ENCODE assay signal across 22 cellular contexts in the genomic region with DNA sequence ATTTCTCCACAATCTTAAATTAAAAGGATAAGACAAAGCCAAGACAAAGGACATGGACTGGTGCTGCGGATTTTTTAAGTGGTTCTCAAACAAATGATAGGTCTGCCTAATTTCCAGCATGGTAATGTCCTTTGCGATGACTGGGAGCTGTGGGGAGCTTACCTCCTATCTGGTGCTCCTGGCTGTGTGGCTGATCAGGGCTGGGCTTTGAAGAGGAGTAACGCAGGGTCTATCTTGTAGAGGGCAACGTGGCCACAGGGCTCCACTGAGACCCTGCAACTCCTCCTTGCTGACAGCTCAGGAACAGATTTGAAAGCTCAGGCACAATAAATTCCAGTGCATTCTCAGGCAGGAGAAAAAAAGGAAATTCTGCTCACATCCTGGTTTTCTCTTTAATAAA.
"Had no signal": no experiment of that assay in that cellular context is flagged by ENCODE, and none has a peak within 500 bp of the region (broad histone marks: within the 10 kb centered on the region; RNA-seq: fewer than 3 reads in every experiment).

No MANE protein-coding gene starts in this region.

- H3K27ac ChIP-seq: brain microvascular endothelial cell, coronary artery, gastroesophageal sphincter, heart left ventricle, left ventricle myocardium inferior, prostate gland, right atrium auricular region, tibial nerve had no signal

- H3K4me3 Mint-ChIP-seq: activated CD4-positive, alpha-beta T cell treated with anti-CD3 and anti-CD28 coated beads, Interleukin-2, amount 10 ng/mL, durations not matched to agents 7 days and 5 days; activated CD8-positive, alpha-beta T cell treated with anti-CD3 and anti-CD28 coated beads, Interleukin-2, amount 10 ng/mL, durations not matched to agents 7 days and 5 days; activated naive CD4-positive, alpha-beta T cell treated with anti-CD3 and anti-CD28 coated beads, Interleukin-2, amount 10 ng/mL, durations not matched to agents 7 days and 5 days; activated naive CD8-positive, alpha-beta T cell treated with anti-CD3 and anti-CD28 coated beads, Interleukin-2, amount 50 U/mL, for 24 hours; activated T-cell treated with anti-CD3 and anti-CD28 coated beads, Interleukin-2, amount 50 U/mL, for 24 hours; neural crest cell; stimulated activated naive CD8-positive, alpha-beta T cell treated with anti-CD3 and anti-CD28 coated beads, Interleukin-15, Interleukin-2, amounts not matched to agents 100 ng/mL and 50 ng/mL, for 24 hours had no signal

- H3K27me3 Mint-ChIP-seq: activated CD4-positive, alpha-beta T cell treated with anti-CD3 and anti-CD28 coated beads, Interleukin-2, amount 10 ng/mL, durations not matched to agents 7 days and 5 days; activated naive CD8-positive, alpha-beta T cell treated with anti-CD3 and anti-CD28 coated beads, Interleukin-2, amount 50 U/mL, for 24 hours; activated T-cell treated with anti-CD3 and anti-CD28 coated beads, Interleukin-2, amount 50 U/mL, for 24 hours; stimulated activated naive CD8-positive, alpha-beta T cell treated with anti-CD3 and anti-CD28 coated beads, Interleukin-15, Interleukin-2, amounts not matched to agents 100 ng/mL and 50 ng/mL, for 24 hours had no signal

- DNase-seq: activated CD4-positive, alpha-beta T cell treated with anti-CD3 and anti-CD28 coated beads, Interleukin-2, amount 10 ng/mL, durations not matched to agents 7 days and 5 days; activated CD8-positive, alpha-beta T cell treated with anti-CD3 and anti-CD28 coated beads, Interleukin-2, amount 10 ng/mL, durations not matched to agents 7 days and 5 days; activated naive CD4-positive, alpha-beta T cell treated with anti-CD3 and anti-CD28 coated beads, Interleukin-2, amount 10 ng/mL, durations not matched to agents 7 days and 5 days; activated naive CD8-positive, alpha-beta T cell treated with anti-CD3 and anti-CD28 coated beads, Interleukin-2, amount 50 U/mL, for 24 hours; activated T-cell treated with anti-CD3 and anti-CD28 coated beads, Interleukin-2, amount 50 U/mL, for 24 hours; aorta; brain microvascular endothelial cell; heart left ventricle; immature natural killer cell; kidney glomerular epithelial cell; left ventricle myocardium inferior; mammary epithelial cell; stimulated activated CD4-positive, alpha-beta T cell treated with anti-CD3 and anti-CD28 coated beads, Interleukin-2, amount 100 ng/mL, for 24 hours; T-helper 9 cell had no signal

- H3K27me3 ChIP-seq: brain microvascular endothelial cell, right atrium auricular region had no signal

- H3K4me3 ChIP-seq: coronary artery, gastroesophageal sphincter, heart left ventricle, left ventricle myocardium inferior, prostate gland, right atrium auricular region, tibial nerve had no signal

- H3K9me3 ChIP-seq: prostate gland, right atrium auricular region had no signal

- H3K27ac Mint-ChIP-seq: activated CD4-positive, alpha-beta T cell treated with anti-CD3 and anti-CD28 coated beads, Interleukin-2, amount 10 ng/mL, durations not matched to agents 7 days and 5 days; activated CD8-positive, alpha-beta T cell treated with anti-CD3 and anti-CD28 coated beads, Interleukin-2, amount 10 ng/mL, durations not matched to agents 7 days and 5 days; activated naive CD4-positive, alpha-beta T cell treated with anti-CD3 and anti-CD28 coated beads, Interleukin-2, amount 10 ng/mL, durations not matched to agents 7 days and 5 days; activated T-cell treated with anti-CD3 and anti-CD28 coated beads, Interleukin-2, amount 50 U/mL, for 24 hours; stimulated activated naive CD8-positive, alpha-beta T cell treated with anti-CD3 and anti-CD28 coated beads, Interleukin-15, Interleukin-2, amounts not matched to agents 100 ng/mL and 50 ng/mL, for 24 hours had no signal

- H3K4me1 ChIP-seq: gastroesophageal sphincter, prostate gland, right atrium auricular region, tibial nerve had no signal

- H3K36me3 ChIP-seq: brain microvascular endothelial cell, gastroesophageal sphincter, heart left ventricle, left ventricle myocardium inferior, prostate gland, right atrium auricular region, tibial nerve had no signal

- ATAC-seq: activated CD8-positive, alpha-beta T cell treated with anti-CD3 and anti-CD28 coated beads, Interleukin-2, amount 10 ng/mL, durations not matched to agents 7 days and 5 days; activated naive CD8-positive, alpha-beta T cell treated with anti-CD3 and anti-CD28 coated beads, Interleukin-2, amount 50 U/mL, for 24 hours; esophagus mucosa; gastroesophageal sphincter; heart left ventricle had no signal
